In the genomic region with DNA sequence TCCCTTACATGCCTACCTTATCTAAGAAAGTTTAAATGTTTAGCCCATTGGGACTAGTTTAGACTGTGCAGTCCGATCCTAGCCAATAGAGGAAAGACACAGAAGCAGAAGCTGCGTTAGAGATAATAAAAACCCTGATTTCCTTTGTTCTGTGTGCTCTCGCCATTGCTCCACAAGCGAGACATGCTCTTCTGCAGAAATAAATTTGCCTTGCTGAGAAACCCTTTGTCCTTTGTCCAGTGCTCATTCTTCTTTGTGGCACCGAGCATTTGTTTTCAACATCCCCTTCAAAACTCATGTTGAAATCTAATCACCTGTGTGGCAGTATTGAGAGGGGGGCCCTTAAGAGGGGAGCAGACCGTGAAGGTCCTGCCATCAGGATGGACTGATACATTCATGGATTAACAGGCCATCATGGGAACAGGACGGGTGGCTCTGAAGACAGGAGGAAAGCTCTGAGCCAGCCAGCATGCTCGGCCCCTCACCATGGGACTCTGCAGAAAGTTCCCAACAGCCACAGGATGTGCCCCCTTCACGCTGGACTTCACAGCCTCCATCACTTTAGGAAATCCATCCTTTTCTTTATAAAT, we compare ENCODE assay signal across 17 cellular contexts.
"Had no signal": no experiment of that assay in that cellular context is flagged by ENCODE, and none has a peak within 500 bp of the region (broad histone marks: within the 10 kb centered on the region; RNA-seq: fewer than 3 reads in every experiment).

No MANE protein-coding gene starts in this region.

- H3K27me3 Mint-ChIP-seq: dendritic cell treated with granulocyte-macrophage colony-stimulating factor and Interleukin-4, amounts not matched to agents 40 ng/mL and 50 ng/mL, for 4 days; effector memory CD8-positive, alpha-beta T cell; naive thymus-derived CD4-positive, alpha-beta T cell; stimulated activated naive CD8-positive, alpha-beta T cell treated with anti-CD3 and anti-CD28 coated beads, Interleukin-15, Interleukin-2, amounts not matched to agents 100 ng/mL and 50 ng/mL, for 24 hours had no signal

- H3K27ac Mint-ChIP-seq: dendritic cell treated with granulocyte-macrophage colony-stimulating factor and Interleukin-4, amounts not matched to agents 40 ng/mL and 50 ng/mL, for 4 days; effector memory CD8-positive, alpha-beta T cell; naive thymus-derived CD4-positive, alpha-beta T cell; stimulated activated effector memory CD8-positive, alpha-beta T cell treated with anti-CD3 and anti-CD28 coated beads, Interleukin-12 subunit alpha, Interleukin-12 subunit beta, amount 100 ng/mL, for 72 hours; stimulated activated naive CD8-positive, alpha-beta T cell treated with anti-CD3 and anti-CD28 coated beads, Interleukin-15, Interleukin-2, amounts not matched to agents 100 ng/mL and 50 ng/mL, for 24 hours had no signal

- DNase-seq: effector memory CD8-positive, alpha-beta T cell; esophagus squamous epithelium; foreskin keratinocyte; head of caudate nucleus; hypothalamus; kidney glomerular epithelial cell; naive thymus-derived CD4-positive, alpha-beta T cell; posterior cingulate gyrus; stimulated activated CD4-positive, alpha-beta T cell treated with anti-CD3 and anti-CD28 coated beads, Interleukin-4, amount 100 ng/mL, for 1 hour; stimulated activated CD8-positive, alpha-beta memory T cell treated with anti-CD3 and anti-CD28 coated beads, Interleukin-4, amount 100 ng/mL, for 48 hours; tibial artery; upper lobe of left lung; uterus had no signal

- H3K4me3 Mint-ChIP-seq: dendritic cell treated with granulocyte-macrophage colony-stimulating factor and Interleukin-4, amounts not matched to agents 40 ng/mL and 50 ng/mL, for 4 days; effector memory CD8-positive, alpha-beta T cell; naive thymus-derived CD4-positive, alpha-beta T cell; stimulated activated effector memory CD8-positive, alpha-beta T cell treated with anti-CD3 and anti-CD28 coated beads, Interleukin-12 subunit alpha, Interleukin-12 subunit beta, amount 100 ng/mL, for 72 hours; stimulated activated naive CD8-positive, alpha-beta T cell treated with anti-CD3 and anti-CD28 coated beads, Interleukin-15, Interleukin-2, amounts not matched to agents 100 ng/mL and 50 ng/mL, for 24 hours had no signal

- H3K4me1 Mint-ChIP-seq: naive thymus-derived CD4-positive, alpha-beta T cell; stimulated activated effector memory CD8-positive, alpha-beta T cell treated with anti-CD3 and anti-CD28 coated beads, Interleukin-12 subunit alpha, Interleukin-12 subunit beta, amount 100 ng/mL, for 72 hours had no signal

- H3K4me3 ChIP-seq: esophagus squamous epithelium, right atrium auricular region, tibial artery, upper lobe of left lung, uterus had no signal

- H3K9me3 ChIP-seq: uterus had no signal

- H3K36me3 ChIP-seq: right atrium auricular region, upper lobe of left lung, uterus had no signal

- H3K27ac ChIP-seq: esophagus squamous epithelium, foreskin keratinocyte, right atrium auricular region, tibial artery, upper lobe of left lung, uterus had no signal

- H3K36me3 Mint-ChIP-seq: stimulated activated effector memory CD8-positive, alpha-beta T cell treated with anti-CD3 and anti-CD28 coated beads, Interleukin-12 subunit alpha, Interleukin-12 subunit beta, amount 100 ng/mL, for 72 hours had no signal

- H3K4me1 ChIP-seq: esophagus squamous epithelium, foreskin keratinocyte, tibial artery, upper lobe of left lung, uterus had no signal

- H3K27me3 ChIP-seq: esophagus squamous epithelium, right atrium auricular region, tibial artery, upper lobe of left lung, uterus had no signal
